1 cellular context compared by ENCODE assay signal in the genomic region with DNA sequence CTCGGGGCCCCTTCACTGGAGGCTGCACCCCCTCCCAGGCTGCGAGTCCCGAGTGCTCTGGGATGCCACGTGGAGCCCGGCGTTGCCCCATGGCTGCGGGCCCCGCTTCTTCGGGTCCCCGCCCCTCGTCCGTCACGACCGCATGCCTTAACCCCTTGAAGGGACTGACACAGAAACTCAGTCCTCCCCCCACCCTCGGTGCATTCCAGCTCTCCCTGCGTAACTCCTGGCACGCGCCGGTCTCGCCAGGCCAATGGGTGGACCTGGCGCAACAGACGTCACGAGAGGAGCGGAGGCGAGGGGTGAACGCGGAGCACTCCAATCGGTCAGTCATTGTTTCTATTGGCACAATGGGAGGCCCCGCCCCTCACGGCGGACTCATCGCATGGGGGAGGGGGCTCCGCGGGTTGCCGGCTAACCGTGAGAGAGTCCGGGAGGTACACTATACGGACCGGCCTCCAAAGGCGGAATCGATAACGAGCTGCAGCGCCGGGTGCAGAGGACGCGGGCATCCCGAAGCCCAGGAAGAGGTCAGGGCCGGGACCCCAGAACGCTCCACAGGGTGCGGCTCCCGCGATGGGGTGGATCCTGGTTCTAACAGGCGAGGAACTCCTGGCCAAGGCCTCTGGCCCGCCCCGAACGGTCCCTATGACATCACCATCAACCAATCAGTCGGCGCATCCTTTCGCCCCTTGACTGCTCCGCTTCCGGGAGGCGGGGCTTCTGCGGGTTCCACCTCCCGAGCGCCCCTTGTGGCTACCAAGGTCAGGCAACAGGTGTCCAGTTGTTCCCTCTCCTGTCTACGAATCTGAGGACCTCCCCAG.
A peak's percentile ranks its signal among the peaks of the same experiment; 100 is the strongest.
TF ChIP-seq lines count a peak whose summit lies in the region.

No MANE protein-coding gene starts in this region.

TF ChIP-seq in IMR-90, 13 proteins besides CTCF, POLR2A, EP300 and RAD21:
- TF ChIP-seq BHLHE40 (IDR thresholded peaks at IDR 0.05; ENCODE audit: low read depth, low read length) (peak; percentile 99), NFE2L2 (IDR thresholded peaks at IDR 0.05; ENCODE audit: low read depth, low read length) (peak; percentile 54; the same call in 1 of the 2 replicates), SMC3 (IDR thresholded peaks at IDR 0.05; ENCODE audit: low read depth, low read length) (no peak), FOS (IDR thresholded peaks at IDR 0.05; ENCODE audit: low read depth, low read length) (peak; percentile 56), CEBPB (IDR thresholded peaks at IDR 0.05; ENCODE audit: low read depth, low read length) (peak; percentile 73), MAFK (IDR thresholded peaks at IDR 0.05; ENCODE audit: low read depth, low read length) (no peak), MAZ (IDR thresholded peaks at IDR 0.05; ENCODE audit: borderline replicate concordance, low read depth, low read length) (peak; percentile 94), RCOR1 (IDR thresholded peaks at IDR 0.05; ENCODE audit: insufficient replicate concordance, low read length) (peak; percentile 86), CHD1 (IDR thresholded peaks at IDR 0.05; ENCODE audit: low read depth, low read length) (no peak), MXI1 (IDR thresholded peaks at IDR 0.05; ENCODE audit: borderline replicate concordance, low read depth, low read length) (peak; percentile 96), RFX5 (IDR thresholded peaks at IDR 0.05; ENCODE audit: low read depth, low read length) (no peak)
- TF ChIP-seq, protein P1, sequence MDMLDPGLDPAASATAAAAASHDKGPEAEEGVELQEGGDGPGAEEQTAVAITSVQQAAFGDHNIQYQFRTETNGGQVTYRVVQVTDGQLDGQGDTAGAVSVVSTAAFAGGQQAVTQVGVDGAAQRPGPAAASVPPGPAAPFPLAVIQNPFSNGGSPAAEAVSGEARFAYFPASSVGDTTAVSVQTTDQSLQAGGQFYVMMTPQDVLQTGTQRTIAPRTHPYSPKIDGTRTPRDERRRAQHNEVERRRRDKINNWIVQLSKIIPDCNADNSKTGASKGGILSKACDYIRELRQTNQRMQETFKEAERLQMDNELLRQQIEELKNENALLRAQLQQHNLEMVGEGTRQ (IDR thresholded peaks at IDR 0.05; ENCODE audit: low read depth, low read length), result peak; percentile 79
- TF ChIP-seq, protein P2, sequence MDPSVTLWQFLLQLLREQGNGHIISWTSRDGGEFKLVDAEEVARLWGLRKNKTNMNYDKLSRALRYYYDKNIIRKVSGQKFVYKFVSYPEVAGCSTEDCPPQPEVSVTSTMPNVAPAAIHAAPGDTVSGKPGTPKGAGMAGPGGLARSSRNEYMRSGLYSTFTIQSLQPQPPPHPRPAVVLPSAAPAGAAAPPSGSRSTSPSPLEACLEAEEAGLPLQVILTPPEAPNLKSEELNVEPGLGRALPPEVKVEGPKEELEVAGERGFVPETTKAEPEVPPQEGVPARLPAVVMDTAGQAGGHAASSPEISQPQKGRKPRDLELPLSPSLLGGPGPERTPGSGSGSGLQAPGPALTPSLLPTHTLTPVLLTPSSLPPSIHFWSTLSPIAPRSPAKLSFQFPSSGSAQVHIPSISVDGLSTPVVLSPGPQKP (IDR thresholded peaks at IDR 0.05; ENCODE audit: borderline replicate concordance, low read depth, low read length), result no peak
TF ChIP-seq in IMR-90: peak in this region for 8.
